14 cellular contexts compared by ENCODE assay signal in genomic region chr18:78406743-78407455, GRCh38.
DNase-seq lines count a peak whose midpoint lies in the region; ATAC-seq, FAIRE-seq and TF ChIP-seq lines count a peak whose summit lies in the region.
"Had no signal": no experiment of that assay in that cellular context is flagged by ENCODE, and none has a peak within 500 bp of the region (broad histone marks: within the 10 kb centered on the region; RNA-seq: fewer than 3 reads in every experiment).

No MANE protein-coding gene starts in this region.

- POLR2A ChIA-PET in activated CD4-positive, alpha-beta memory T cell treated with anti-CD3 and anti-CD28 coated beads for 36 hours (lab: Charles Lee), result no interaction called here

- H3K4me1 ChIP-seq in BLaER1, result peaks cover 9% of the 10 kb centered on the region
- H3K4me1 ChIP-seq: tibial nerve had no signal

- H3K27me3 ChIP-seq in BLaER1, result peaks cover 8% of the 10 kb centered on the region; the same call in 1 of the 2 replicates
- H3K27me3 ChIP-seq: tibial nerve had no signal

- H3K4me3 ChIP-seq in BLaER1, result no peak overlapping the region
- H3K4me3 ChIP-seq: tibial nerve had no signal

- no peaks in the 10 kb centered on the region for H4K20me1 ChIP-seq in BLaER1

- no peak for TF ChIP-seq POLR2A in GM12892 (IDR thresholded peaks at IDR 0.05; ENCODE audit: low read depth, low read length)

- H3K4me1 Mint-ChIP-seq in activated CD4-positive, alpha-beta memory T cell treated with anti-CD3 and anti-CD28 coated beads for 36 hours (ENCODE audit: low read depth), result peaks cover 7% of the 10 kb centered on the region

- H3K9me3 ChIP-seq in BLaER1, result no peaks in the 10 kb centered on the region
- H3K9me3 ChIP-seq: tibial nerve had no signal

- H3K27ac Mint-ChIP-seq in activated CD4-positive, alpha-beta memory T cell treated with anti-CD3 and anti-CD28 coated beads for 36 hours, result no peak overlapping the region

- no peaks in the 10 kb centered on the region for H3K36me3 Mint-ChIP-seq in activated CD4-positive, alpha-beta memory T cell treated with anti-CD3 and anti-CD28 coated beads for 36 hours

- CTCF ChIA-PET in activated CD4-positive, alpha-beta memory T cell treated with anti-CD3 and anti-CD28 coated beads for 36 hours (lab: Charles Lee), result no interaction called here

- no peak overlapping the region for H3K27ac ChIP-seq in BLaER1
- H3K27ac ChIP-seq: tibial nerve had no signal

- DNase-seq in DMS153 (lab: John Stamatoyannopoulos, UW), result peak; percentile 79
- DNase-seq in NCI-H526 treated with DMSO at 0.1 percent for 48 hours (lab: John Stamatoyannopoulos, UW), result peak; percentile 4
- DNase-seq in kidney tubule cell (ENCODE audit: low spot score), result peak; percentile 9
- DNase-seq in NCI-H524 (lab: John Stamatoyannopoulos, UW), result no peak
- no peak for DNase-seq in GM12892 (ENCODE audit: insufficient read length)
- no peak for DNase-seq in Right ventricle myocardium inferior (ENCODE audit: missing footprints)
- DNase-seq in activated CD4-positive, alpha-beta memory T cell treated with anti-CD3 and anti-CD28 coated beads for 36 hours, result no peak
- DNase-seq: activated naive CD4-positive, alpha-beta T cell treated with anti-CD3 and anti-CD28 coated beads, Interleukin-2, amount 50 U/mL, for 16 hours; AML-193; central memory CD4-positive, alpha-beta T cell; NCI-H524 treated with DMSO at 0.1 percent for 48 hours had no signal

- H3K36me3 ChIP-seq in BLaER1, result no peaks in the 10 kb centered on the region
- H3K36me3 ChIP-seq: tibial nerve had no signal

- H3K9me3 Mint-ChIP-seq in activated CD4-positive, alpha-beta memory T cell treated with anti-CD3 and anti-CD28 coated beads for 36 hours, result no peaks in the 10 kb centered on the region

- H3K9ac ChIP-seq in BLaER1, result no peak overlapping the region

- no peak overlapping the region for H3K4me3 Mint-ChIP-seq in activated CD4-positive, alpha-beta memory T cell treated with anti-CD3 and anti-CD28 coated beads for 36 hours

- no peak for FAIRE-seq in GM12892 (lab: Jason Lieb, UNC)
- FAIRE-seq: islet of Langerhans had no signal

- ATAC-seq in Right ventricle myocardium inferior, result no peak

- H3K4me2 ChIP-seq in BLaER1, result peak overlapping the region; percentile 49

- no peaks in the 10 kb centered on the region for H3K27me3 Mint-ChIP-seq in activated CD4-positive, alpha-beta memory T cell treated with anti-CD3 and anti-CD28 coated beads for 36 hours

- intact Hi-C loops in Right ventricle myocardium inferior (cut with DNase I), result no loop called here
- intact Hi-C loops in activated CD4-positive, alpha-beta memory T cell treated with anti-CD3 and anti-CD28 coated beads for 36 hours (cut with micrococcal nuclease), result no loop called here

Comparison
In these comparisons a context has a peak if more than half of its experiments do, and no peak if none do; other contexts are left out.
1. DNase-seq: peak in DMS153 (single experiment), NCI-H526 treated with DMSO at 0.1 percent for 48 hours (single experiment) and kidney tubule cell (single experiment); none in NCI-H524 (0 of 2), GM12892 (single experiment), Right ventricle myocardium inferior (single experiment) and activated CD4-positive, alpha-beta memory T cell treated with anti-CD3 and anti-CD28 coated beads for 36 hours (single experiment).